ENCODE assay signal across 14 cellular contexts in genomic region chr4:33395731-33396485, GRCh38.
DNase-seq lines count a peak whose midpoint lies in the region; ATAC-seq and TF ChIP-seq lines count a peak whose summit lies in the region.
"Had no signal": no experiment of that assay in that cellular context is flagged by ENCODE, and none has a peak within 500 bp of the region (broad histone marks: within the 10 kb centered on the region; RNA-seq: fewer than 3 reads in every experiment).

No MANE protein-coding gene starts in this region.

- no peaks in the 10 kb centered on the region for H3K36me3 ChIP-seq in lung (ENCODE audit: control insufficient read depth in 2 of 2, insufficient read depth in 2 of 2, low read length in 2 of 2)
- no peaks in the 10 kb centered on the region for H3K36me3 ChIP-seq in thyroid gland
- no peaks in the 10 kb centered on the region for H3K36me3 ChIP-seq in ovary
- H3K36me3 ChIP-seq: HAP-1 had no signal

- no peak for TF ChIP-seq EP300 in ovary (IDR thresholded peaks at IDR 0.05)

- H3K9me3 ChIP-seq in lung (ENCODE audit: control insufficient read depth in 2 of 2, insufficient read depth in 1 of 2, low read length in 1 of 2) (peaks cover 0 to 3% of the 10 kb centered on the region in 2 donors), thyroid gland (no peaks in the 10 kb centered on the region), ovary (no peaks in the 10 kb centered on the region)
- H3K9me3 ChIP-seq: HAP-1 had no signal

- H3K4me1 ChIP-seq in lung (ENCODE audit: control insufficient read depth in 2 of 2, insufficient read depth in 2 of 2, low read length in 2 of 2) (no peaks in the 10 kb centered on the region), thyroid gland (peaks cover 10 to 12% of the 10 kb centered on the region in 2 donors), ovary (ENCODE audit: insufficient read depth) (no peaks in the 10 kb centered on the region)

- H3K4me3 ChIP-seq in lung (no peak overlapping the region), thyroid gland (replicated peaks in 1 of 3) (no peak overlapping the region), ovary (no peak overlapping the region)
- H3K4me3 ChIP-seq: HAP-1 had no signal

- DNase-seq in NCI-H2029 treated with DMSO at 0.1 percent for 48 hours (lab: John Stamatoyannopoulos, UW) (peak; percentile 51), astrocyte of the hippocampus (ENCODE audit: low read depth, low spot score) (peak; percentile 7), lung (ENCODE audit: low spot score) (no peak), thyroid gland (peak; percentile 62 to 68), NCI-H2196 (lab: John Stamatoyannopoulos, UW; ENCODE audit: unreplicated experiment) (no peak), ovary (no peak), GF-D8 (lab: John Stamatoyannopoulos, UW) (no peak)
- DNase-seq: C1 segment of cervical spinal cord; Calu3; CD4-positive, alpha-beta T cell; DND-41; GDM1 had no signal

- intact Hi-C loops in thyroid gland (cut with DNase I) (no loop called here), ovary (cut with DNase I) (no loop called here)

- peak; percentile 11 for ATAC-seq in lung (ENCODE audit: insufficient read depth, low FRiP score)
- ATAC-seq in activated CD4-positive, CD25-positive, alpha-beta regulatory T cell treated with anti-CD3 and anti-CD28 coated beads, Interleukin-2, amount 50 U/mL, for 24 hours: no peak

- no peak for TF ChIP-seq CTCF in lung (IDR thresholded peaks at IDR 0.05; ENCODE audit: control extremely low read depth, extremely low read depth)
- TF ChIP-seq CTCF in thyroid gland (IDR thresholded peaks at IDR 0.05): no peak
- no peak for TF ChIP-seq CTCF in ovary (IDR thresholded peaks at IDR 0.05)

- no peak for TF ChIP-seq POLR2A in thyroid gland (IDR thresholded peaks at IDR 0.05)
- no peak for TF ChIP-seq POLR2A in ovary (IDR thresholded peaks at IDR 0.05)

- H3K27ac ChIP-seq in lung (ENCODE audit: low read depth in 1 of 2, low read length in 1 of 2) (no peak overlapping the region), thyroid gland (peak overlapping the region in 2 of 3 donors; percentile 35 to 42), ovary (no peak overlapping the region)

- H3K27me3 ChIP-seq in lung (ENCODE audit: control insufficient read depth, insufficient read depth) (no peaks in the 10 kb centered on the region), thyroid gland (no peaks in the 10 kb centered on the region), ovary (no peaks in the 10 kb centered on the region)

Comparison
In these comparisons a context has a peak if more than half of its experiments do, and no peak if none do; other contexts are left out.
1. DNase-seq: peak in NCI-H2029 treated with DMSO at 0.1 percent for 48 hours (single experiment), astrocyte of the hippocampus (single experiment) and thyroid gland (2 of 2); none in lung (single experiment), NCI-H2196 (single experiment), ovary (0 of 5) and GF-D8 (single experiment).
2. H3K27ac ChIP-seq: peak in thyroid gland (2 of 3); none in lung (0 of 2) and ovary (0 of 2).